Comparison of ENCODE assay signal across 22 cellular contexts in the genomic region with DNA sequence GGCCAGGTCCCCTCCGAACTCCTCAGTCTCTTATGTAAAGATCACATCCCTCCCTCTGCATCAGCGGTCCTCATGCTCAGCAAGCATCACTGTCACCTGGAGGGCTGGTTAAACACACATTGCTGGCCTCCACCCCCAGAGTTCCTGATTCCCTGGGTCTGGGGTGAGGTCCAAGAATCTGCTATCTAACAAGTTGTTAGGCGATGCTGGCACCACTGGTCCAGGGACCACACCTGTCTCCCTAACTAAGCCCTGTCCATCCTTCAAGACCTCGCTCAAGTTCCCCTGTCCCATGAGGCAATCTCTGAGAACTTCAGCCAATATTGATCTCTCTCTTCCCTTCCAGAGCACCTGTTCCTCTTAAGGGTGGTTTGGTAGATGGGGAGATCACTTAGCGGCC. TPM values are rescaled to one million over a fixed set of nuclear protein-coding genes. Genes with fewer than 3 reads are reported as not detected.
DNase-seq lines count a peak whose midpoint lies in the region; ATAC-seq and TF ChIP-seq lines count a peak whose summit lies in the region.
"Had no signal": no experiment of that assay in that cellular context is flagged by ENCODE, and none has a peak within 500 bp of the region (broad histone marks: within the 10 kb centered on the region; RNA-seq: fewer than 3 reads in every experiment).

No MANE protein-coding gene starts in this region.

- H3K9me3 ChIP-seq in T-helper 17 cell (ENCODE audit: control insufficient read depth, low read length, poor library complexity, severe bottlenecking) (no peaks in the 10 kb centered on the region), esophagus muscularis mucosa (no peaks in the 10 kb centered on the region), psoas muscle (no peaks in the 10 kb centered on the region), spleen (no peaks in the 10 kb centered on the region)
- H3K9me3 ChIP-seq: adrenal gland had no signal

- no peak for TF ChIP-seq EP300 in esophagus muscularis mucosa (IDR thresholded peaks at IDR 0.05)

- peak overlapping the region; percentile 98 to 100 (median 100) for H3K27ac ChIP-seq in esophagus muscularis mucosa (replicated peaks in 1 of 4)
- H3K27ac ChIP-seq in psoas muscle = peak overlapping the region; percentile 4
- H3K27ac ChIP-seq in spleen = no peak overlapping the region

- peak; percentile 3 for DNase-seq in HT-29 (ENCODE audit: low spot score)
- DNase-seq in T-helper 17 cell = no peak
- DNase-seq in esophagus muscularis mucosa (ENCODE audit: extremely low spot score) = no peak
- peak in 1 of 2 donors; percentile 27 for DNase-seq in psoas muscle
- DNase-seq in NCI-H2081 treated with DMSO at 0.1 percent for 48 hours (lab: John Stamatoyannopoulos, UW) = no peak
- no peak for DNase-seq in stimulated activated CD4-positive, alpha-beta T cell treated with anti-CD3 and anti-CD28 coated beads, Interleukin-2, amount 100 ng/mL, for 48 hours
- no peak for DNase-seq in spleen
- DNase-seq: activated CD4-positive, alpha-beta T cell treated with anti-CD3 and anti-CD28 coated beads for 36 hours; activated naive CD4-positive, alpha-beta T cell; activated T-cell treated with anti-CD3 and anti-CD28 coated beads, Interleukin-2, amount 50 U/mL, for 4 hours; adrenal gland; kidney glomerular epithelial cell; mesendoderm; NCI-H2107; NCI-H524 treated with DMSO at 0.1 percent for 48 hours; stimulated activated CD4-positive, alpha-beta T cell treated with anti-CD3 and anti-CD28 coated beads, Interleukin-4, amount 100 ng/mL, for 4 hours; stimulated activated naive CD4-positive, alpha-beta T cell treated with Interleukin-2 at 50 U/mL for 16 hours had no signal

- WGBS in esophagus muscularis mucosa = 80% methylated on average over 5 of the region's 5 CpGs
- 71 to 82% (median 73%) methylated on average over 5 of the region's 5 CpGs for WGBS in psoas muscle, 3 donors
- WGBS in spleen, 5 donors = 90 to 96% (median 94%) methylated on average over 5 of the region's 5 CpGs

- H3K4me3 Mint-ChIP-seq in T-helper 17 cell = no peak overlapping the region
- H3K4me3 Mint-ChIP-seq: activated CD4-positive, alpha-beta T cell treated with anti-CD3 and anti-CD28 coated beads for 36 hours; activated T-cell treated with anti-CD3 and anti-CD28 coated beads, Interleukin-2, amount 50 U/mL, for 4 hours; CD14-positive monocyte; IgD-negative memory B cell; T-helper 1 cell treated with Interleukin-12 subunit alpha and Interleukin-12 subunit beta and Interleukin-4 antibody, amounts not matched to agents 30 μg/mL and 1 μg/mL, for 36 hours; type B pancreatic cell had no signal

- TF ChIP-seq POLR2A in esophagus muscularis mucosa (IDR thresholded peaks at IDR 0.05; ENCODE audit: low read depth) (no peak), spleen (IDR thresholded peaks at IDR 0.05) (no peak)

- H3K36me3 ChIP-seq in esophagus muscularis mucosa = no peaks in the 10 kb centered on the region
- H3K36me3 ChIP-seq in psoas muscle (ENCODE audit: insufficient read depth in 1 of 2, low read depth in 1 of 2) = no peaks in the 10 kb centered on the region
- H3K36me3 ChIP-seq in spleen = no peaks in the 10 kb centered on the region
- H3K36me3 ChIP-seq: adrenal gland had no signal

- peaks cover 2% of the 10 kb centered on the region for H3K36me3 Mint-ChIP-seq in T-helper 17 cell (ENCODE audit: low read depth)
- H3K36me3 Mint-ChIP-seq: IgD-negative memory B cell had no signal

- H3K4me3 ChIP-seq in esophagus muscularis mucosa (no peak overlapping the region), psoas muscle (no peak overlapping the region), spleen (no peak overlapping the region)
- H3K4me3 ChIP-seq: adrenal gland had no signal

- intact Hi-C loops in esophagus muscularis mucosa (cut with DNase I) (no loop called here), psoas muscle (cut with DNase I) (no loop called here), spleen (cut with DNase I; ENCODE audit: low total_unique reads) (no loop called here)

- H3K27me3 Mint-ChIP-seq in T-helper 17 cell = peaks cover 11% of the 10 kb centered on the region
- H3K27me3 Mint-ChIP-seq: activated CD4-positive, alpha-beta T cell treated with anti-CD3 and anti-CD28 coated beads for 36 hours; type B pancreatic cell had no signal

- peaks cover 3% of the 10 kb centered on the region for H3K4me1 Mint-ChIP-seq in T-helper 17 cell
- H3K4me1 Mint-ChIP-seq: activated CD4-positive, alpha-beta T cell treated with anti-CD3 and anti-CD28 coated beads for 36 hours had no signal

- H3K27me3 ChIP-seq in esophagus muscularis mucosa (no peaks in the 10 kb centered on the region), psoas muscle (ENCODE audit: insufficient read depth in 3 of 3, low read length in 2 of 3) (no peaks in the 10 kb centered on the region), spleen (replicated peaks in 1 of 7) (peaks cover 0 to 13% (median 0%) of the 10 kb centered on the region in 7 donors)
- H3K27me3 ChIP-seq: adrenal gland had no signal

- no peak for ATAC-seq in T-helper 17 cell
- no peak for ATAC-seq in psoas muscle
- no peak for ATAC-seq in GM19023 (IDR thresholded peaks at IDR 0.05; ENCODE audit: unreplicated experiment)
- ATAC-seq: activated CD4-positive, alpha-beta T cell treated with anti-CD3 and anti-CD28 coated beads for 36 hours; activated T-cell treated with anti-CD3 and anti-CD28 coated beads, Interleukin-2, amount 50 U/mL, for 4 hours had no signal

- TF ChIP-seq CTCF in esophagus muscularis mucosa (IDR thresholded peaks at IDR 0.05) (no peak), psoas muscle (IDR thresholded peaks at IDR 0.05) (no peak), spleen (IDR thresholded peaks at IDR 0.05 in 8 of 11, conservative IDR thresholded peaks at IDR 0.05 in 3 of 11) (no peak)

- H3K27ac Mint-ChIP-seq in T-helper 17 cell = peak overlapping the region; percentile 41
- H3K27ac Mint-ChIP-seq: activated CD4-positive, alpha-beta T cell treated with anti-CD3 and anti-CD28 coated beads for 36 hours; IgD-negative memory B cell; T-helper 1 cell treated with Interleukin-12 subunit alpha and Interleukin-12 subunit beta and Interleukin-4 antibody, amounts not matched to agents 30 μg/mL and 1 μg/mL, for 36 hours had no signal

- H3K4me1 ChIP-seq in esophagus muscularis mucosa (peaks cover 57 to 99% (median 90%) of the 10 kb centered on the region in 4 donors), psoas muscle (peaks cover 53% of the 10 kb centered on the region), spleen (peaks cover 0 to 15% (median 1%) of the 10 kb centered on the region in 6 donors)

RNA-seq across cellular contexts. Expression of a gene that starts 44.2 kb away (rescaled TPM):
- 37.6 and 45.5 TPM in 2 replicates for total RNA-seq in HT-29 (2014; rRNA removed; shearing (Covaris generic))
- total RNA-seq in T-helper 17 cell (under 1 TPM; 0.21 to 0.82 TPM), esophagus muscularis mucosa (10 to 100 TPM; 30.3 to 72.2 (median 51.2) TPM), psoas muscle (10 to 100 TPM; 31.1 to 67.2 (median 47.4) TPM), spleen (10 to 100 TPM; 13.2 to 23.5 (median 16.7) TPM)
- polyA plus RNA-seq in psoas muscle (10 to 100 TPM; 28.0 to 56.5 (median 46.4) TPM), spleen (10 to 100 TPM in 1 of 3 donors, 1 to 10 TPM in 2; 5.4 to 15.7 (median 5.4) TPM)
- polyA plus RNA-seq: IgD-negative memory B cell had no signal

Comparison
In these comparisons a context has a peak if more than half of its experiments do, and no peak if none do; other contexts are left out.
1. H3K27ac ChIP-seq: peak in esophagus muscularis mucosa (4 of 4) and psoas muscle (single experiment); none in spleen (0 of 8).
2. RNA of a gene that starts 44.2 kb away (total RNA-seq): 30.3 to 72.2 TPM in esophagus muscularis mucosa, 31.1 to 67.2 TPM in psoas muscle, 37.6 to 45.5 TPM in HT-29 and 13.2 to 23.5 TPM in spleen; 0.21 to 0.82 TPM in T-helper 17 cell; every median in the first group is over 4 times any median in the second.